Comparison of ENCODE assay signal across 8 cellular contexts in the genomic region with DNA sequence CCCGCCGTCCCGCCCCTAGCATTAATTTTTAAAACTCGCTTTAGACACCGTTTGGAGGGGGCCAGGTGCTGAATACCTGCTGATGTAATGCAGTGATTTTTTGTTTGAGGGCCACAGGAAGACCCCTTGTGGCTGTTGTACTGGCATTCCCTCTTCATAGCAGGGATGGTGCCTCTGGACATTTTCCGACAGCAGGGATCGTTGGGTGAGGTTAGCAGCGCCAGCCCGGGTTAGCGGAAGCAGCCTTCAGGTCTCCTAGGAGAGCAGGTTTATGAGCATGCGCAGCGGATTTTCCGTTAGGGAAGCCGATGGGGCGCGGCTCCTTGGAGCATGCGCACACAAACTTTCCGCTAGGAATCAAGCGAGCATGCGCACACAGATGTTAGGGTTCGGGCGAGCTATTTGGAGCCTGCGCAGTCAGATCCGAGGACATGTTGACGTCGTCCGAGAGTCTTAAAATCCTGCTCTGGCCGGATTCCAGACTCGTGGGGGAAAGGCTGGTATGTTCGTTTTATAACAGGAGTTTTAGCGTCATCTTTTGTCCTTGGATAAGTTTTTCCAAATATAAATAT. TPM values are rescaled to one million over a fixed set of nuclear protein-coding genes. Genes with fewer than 3 reads are reported as not detected.
A peak's percentile ranks its signal among the peaks of the same experiment; 100 is the strongest.
DNase-seq lines count a peak whose midpoint lies in the region; ATAC-seq and TF ChIP-seq lines count a peak whose summit lies in the region.

No MANE protein-coding gene starts in this region.

- no peaks in the 10 kb centered on the region for H4K20me1 ChIP-seq in smooth muscle cell (ENCODE audit: low read depth)

- H3K4me3 ChIP-seq in smooth muscle cell = peak overlapping the region; percentile 74

- H3K4me3 Mint-ChIP-seq in central memory CD8-positive, alpha-beta T cell = peak overlapping the region; percentile 88

- WGBS in smooth muscle cell (ENCODE audit: low lambda C conversion rate) = 9% methylated on average over 31 of the region's 31 CpGs

- no peaks in the 10 kb centered on the region for H3K27me3 ChIP-seq in smooth muscle cell (ENCODE audit: low read depth)

- H3K9me3 Mint-ChIP-seq in central memory CD8-positive, alpha-beta T cell = no peaks in the 10 kb centered on the region

- H3K27ac Mint-ChIP-seq in central memory CD8-positive, alpha-beta T cell (ENCODE audit: low read depth) = peak overlapping the region; percentile 95

- H3K4me1 Mint-ChIP-seq in central memory CD8-positive, alpha-beta T cell = peaks cover 6% of the 10 kb centered on the region

- H3K36me3 Mint-ChIP-seq in central memory CD8-positive, alpha-beta T cell (ENCODE audit: insufficient read depth) = peaks cover 8% of the 10 kb centered on the region

- peak overlapping the region; percentile 33 for H3K27ac ChIP-seq in smooth muscle cell (ENCODE audit: low read depth)

- peaks cover 4% of the 10 kb centered on the region for H3F3A ChIP-seq in smooth muscle cell (ENCODE audit: low read depth)

- peak; percentile 90 for ATAC-seq in HG02759 (IDR thresholded peaks at IDR 0.05; ENCODE audit: unreplicated experiment)
- peak; percentile 74 for ATAC-seq in central memory CD8-positive, alpha-beta T cell (replicated peaks; ENCODE audit: extremely low read depth, poor library complexity, severe bottlenecking)

- H3K9me3 ChIP-seq in smooth muscle cell (replicated peaks; ENCODE audit: low read depth) = no peaks in the 10 kb centered on the region

- H3K36me3 ChIP-seq in smooth muscle cell (ENCODE audit: low read depth) = no peaks in the 10 kb centered on the region

- H3K9ac ChIP-seq in smooth muscle cell (ENCODE audit: low read depth) = peak overlapping the region; percentile 64

- H3K4me1 ChIP-seq in smooth muscle cell (ENCODE audit: low read depth) = peaks cover 5% of the 10 kb centered on the region

- H3K4me2 ChIP-seq in smooth muscle cell = peak overlapping the region; percentile 97

- DNase-seq in NCI-H2081 (lab: John Stamatoyannopoulos, UW) = peak; percentile 99
- DNase-seq in activated CD4-positive, CD25-positive, alpha-beta regulatory T cell treated with anti-CD3 and anti-CD28 coated beads, Interleukin-2, amount 50 U/mL, for 16 hours (ENCODE audit: low read depth, low spot score) = peak; percentile 85
- DNase-seq in central memory CD8-positive, alpha-beta T cell (ENCODE audit: low spot score in 2 of 2) = peak; percentile 76 to 80
- DNase-seq in inferior parietal cortex (ENCODE audit: extremely low spot score) = peak; percentile 97
- peak; percentile 80 for DNase-seq in smooth muscle cell (lab: John Stamatoyannopoulos, UW; ENCODE audit: unreplicated experiment)
- no peak for DNase-seq in RKO (ENCODE audit: low spot score)

- peak; percentile 5 for TF ChIP-seq CTCF in GM12873 (IDR thresholded peaks at IDR 0.05; ENCODE audit: insufficient read depth, low read depth, low read length, missing control alignments)
- TF ChIP-seq CTCF in smooth muscle cell (IDR thresholded peaks at IDR 0.05; ENCODE audit: borderline replicate concordance, insufficient read depth, poor library complexity, severe bottlenecking) = no peak

- H2AFZ ChIP-seq in smooth muscle cell (ENCODE audit: low read depth) = peak overlapping the region; percentile 89

- no peaks in the 10 kb centered on the region for H3K79me2 ChIP-seq in smooth muscle cell (ENCODE audit: low read depth)

- H3K27me3 Mint-ChIP-seq in central memory CD8-positive, alpha-beta T cell = no peaks in the 10 kb centered on the region

RNA-seq across cellular contexts. Expression of a gene that starts 17.2 kb away (rescaled TPM):
- 4.2 and 5.8 TPM in 2 replicates for total RNA-seq in smooth muscle cell
- polyA plus RNA-seq in smooth muscle cell = 7.9 and 8.8 TPM in 2 replicates
